8 cellular contexts compared by ENCODE assay signal in the genomic region with DNA sequence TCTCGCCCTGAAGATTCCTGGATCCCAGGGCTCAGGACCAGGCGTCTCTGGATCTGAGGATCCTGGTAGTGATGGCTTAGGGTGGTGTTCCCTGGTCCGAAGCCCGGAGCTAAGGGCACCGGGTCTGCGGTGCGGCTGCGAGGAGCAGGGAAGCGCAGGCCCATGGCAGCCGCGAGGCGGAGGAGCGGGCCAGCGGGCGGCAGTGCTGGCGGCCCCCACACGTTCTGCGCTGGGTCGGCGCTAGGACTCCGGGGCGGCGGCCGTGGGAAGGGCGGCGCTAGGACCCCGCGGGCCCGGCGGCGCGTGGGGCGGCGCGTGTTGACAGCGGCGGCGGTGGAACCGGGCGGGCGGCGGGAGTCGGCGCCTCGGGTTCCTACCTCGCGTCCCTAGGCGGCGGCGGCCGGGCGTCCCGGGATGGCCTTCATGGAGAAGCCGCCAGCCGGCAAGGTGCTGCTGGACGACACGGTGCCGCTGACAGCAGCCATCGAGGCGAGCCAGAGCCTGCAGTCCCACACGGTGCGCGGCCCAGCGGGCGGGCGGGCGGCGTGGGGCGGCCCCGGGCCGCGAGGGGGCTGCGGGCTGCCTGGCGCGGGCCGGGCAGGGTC. TPM values are rescaled to one million over a fixed set of nuclear protein-coding genes. Genes with fewer than 3 reads are reported as not detected.
DNase-seq lines count a peak whose midpoint lies in the region; ATAC-seq and TF ChIP-seq lines count a peak whose summit lies in the region.

A gene (plus strand): TSS at position 318 of the 605 bp plus-strand sequence. CDS start 97 bp downstream, at position 415.

- H3K36me3 ChIP-seq in ascending aorta (no peaks in the 10 kb centered on the region), right atrium auricular region (no peaks in the 10 kb centered on the region), urinary bladder (ENCODE audit: insufficient read depth) (no peaks in the 10 kb centered on the region)

- peak within 1 kb of the TSS; percentile 60 for H3K4me3 ChIP-seq in Jurkat, Clone E6-1 (ENCODE audit: low read length)
- H3K4me3 ChIP-seq in ascending aorta, result peak within 1 kb of the TSS; percentile 88 to 93
- peak within 1 kb of the TSS; percentile 87 to 97 for H3K4me3 ChIP-seq in right atrium auricular region
- peak within 1 kb of the TSS; percentile 99 for H3K4me3 ChIP-seq in urinary bladder (ENCODE audit: low read depth, low read length)

- TF ChIP-seq CTCF in ascending aorta (IDR thresholded peaks at IDR 0.05) (peak in 2 of 3 experiments; percentile 9 to 43), right atrium auricular region (IDR thresholded peaks at IDR 0.05) (peak in 1 of 2 donors; percentile 26)

- DNase-seq in G401 (ENCODE audit: low spot score) (peak; percentile 78), T-helper 9 cell (peak; percentile 72), ascending aorta (ENCODE audit: low spot score in 2 of 2) (peak in 1 of 2 donors; percentile 89), right atrium auricular region (ENCODE audit: low spot score) (peak; percentile 69), pulmonary artery endothelial cell (ENCODE audit: low read depth, low spot score) (no peak)
- no peak for DNase-seq in Jurkat, Clone E6-1 (ENCODE audit: low read depth, low spot score)

- H3K9me3 ChIP-seq in ascending aorta (no peaks in the 10 kb centered on the region), right atrium auricular region (no peaks in the 10 kb centered on the region)

- ATAC-seq in GM21576 (IDR thresholded peaks at IDR 0.05; ENCODE audit: unreplicated experiment), result peak; percentile 85

- in situ Hi-C loops in G401 (cut with HindIII; ENCODE audit: low sequenced_read_pairs), result no loop called here

- H3K27me3 ChIP-seq in ascending aorta, result no peaks in the 10 kb centered on the region
- H3K27me3 ChIP-seq in right atrium auricular region, result no peaks in the 10 kb centered on the region

- intact Hi-C loops in ascending aorta (cut with DNase I), result loop anchor here (1.0 kb wide), 2 partner anchors 26 to 160 kb away; a partner anchor contains a TSS

- peaks cover 0 to 9% of the 10 kb centered on the region in 2 donors for H3K4me1 ChIP-seq in ascending aorta
- peaks cover 0 to 22% of the 10 kb centered on the region in 2 donors for H3K4me1 ChIP-seq in right atrium auricular region
- H3K4me1 ChIP-seq in urinary bladder (ENCODE audit: insufficient read depth), result no peaks in the 10 kb centered on the region

- 1% methylated on average over 76 of the region's 76 CpGs for WGBS in urinary bladder

- H3K27ac ChIP-seq in ascending aorta, result peak within 1 kb of the TSS; percentile 61 to 67
- H3K27ac ChIP-seq in right atrium auricular region, result peak within 1 kb of the TSS; percentile 81 to 84
- H3K27ac ChIP-seq in urinary bladder (ENCODE audit: low read depth), result peak within 1 kb of the TSS; percentile 71

RNA-seq across cellular contexts. Expression of the gene that starts here (rescaled TPM):
- 17.0 and 18.4 TPM in 2 replicates for total RNA-seq in G401 (2014; rRNA removed; shearing (Covaris generic))
- polyA plus RNA-seq in Jurkat, Clone E6-1 (2012; ENCODE audit: insufficient read depth, insufficient read length), result 54.1 TPM
- 14.8 TPM for total RNA-seq in ascending aorta
- total RNA-seq in right atrium auricular region, result 10 to 100 TPM; 18.3 to 22.5 TPM
- total RNA-seq in pulmonary artery endothelial cell, result 13.6 and 27.3 TPM in 2 replicates
- 73.9 TPM for total RNA-seq in urinary bladder
- polyA plus RNA-seq in urinary bladder, result 25.3 TPM

Comparison
In these comparisons a context has a peak if more than half of its experiments do, and no peak if none do; other contexts are left out.
1. DNase-seq: peak in G401 (single experiment), T-helper 9 cell (single experiment) and right atrium auricular region (single experiment); none in Jurkat, Clone E6-1 (single experiment) and pulmonary artery endothelial cell (single experiment).
2. Peak in every context shown above with its lines, with median percentiles within 50 percentile points of each other: H3K4me3 ChIP-seq and H3K27ac ChIP-seq.